ENCODE assay signal across 27 cellular contexts in genomic region chr4:149321438-149321837, GRCh38.
"Had no signal": no experiment of that assay in that cellular context is flagged by ENCODE, and none has a peak within 500 bp of the region (broad histone marks: within the 10 kb centered on the region; RNA-seq: fewer than 3 reads in every experiment).

No MANE protein-coding gene starts in this region.

- ATAC-seq: effector memory CD8-positive, alpha-beta T cell; foreskin keratinocyte; gastrocnemius medialis; gastroesophageal sphincter; heart left ventricle; heart right ventricle had no signal

- H3K27me3 Mint-ChIP-seq: dendritic cell treated with granulocyte-macrophage colony-stimulating factor and Interleukin-4, amounts not matched to agents 40 ng/mL and 50 ng/mL, for 4 days; effector memory CD8-positive, alpha-beta T cell had no signal

- H3K9me3 ChIP-seq: colonic mucosa, gastrocnemius medialis, gastroesophageal sphincter had no signal

- H3K4me3 Mint-ChIP-seq: dendritic cell treated with granulocyte-macrophage colony-stimulating factor and Interleukin-4, amounts not matched to agents 40 ng/mL and 50 ng/mL, for 4 days; effector memory CD8-positive, alpha-beta T cell had no signal

- H3K27ac ChIP-seq: colonic mucosa, coronary artery, dorsolateral prefrontal cortex, epithelial cell of prostate, esophagus muscularis mucosa, esophagus squamous epithelium, foreskin keratinocyte, gastrocnemius medialis, gastroesophageal sphincter, heart left ventricle, heart right ventricle, hepatocyte had no signal

- H3K27ac Mint-ChIP-seq: dendritic cell treated with granulocyte-macrophage colony-stimulating factor and Interleukin-4, amounts not matched to agents 40 ng/mL and 50 ng/mL, for 4 days; effector memory CD8-positive, alpha-beta T cell had no signal

- FAIRE-seq: colon, endometrium, endothelial cell of umbilical vein, frontal cortex had no signal

- H3K4me3 ChIP-seq: colonic mucosa, coronary artery, dorsolateral prefrontal cortex, esophagus muscularis mucosa, esophagus squamous epithelium, gastrocnemius medialis, gastroesophageal sphincter, heart left ventricle, heart right ventricle, hepatocyte had no signal

- H3K4me2 ChIP-seq: hepatocyte had no signal

- H3K4me1 ChIP-seq: colonic mucosa, esophagus muscularis mucosa, esophagus squamous epithelium, foreskin keratinocyte, gastrocnemius medialis, gastroesophageal sphincter, heart left ventricle, heart right ventricle had no signal

- H3K27me3 ChIP-seq: colonic mucosa, dorsolateral prefrontal cortex, esophagus muscularis mucosa, esophagus squamous epithelium, foreskin keratinocyte, gastrocnemius medialis, gastroesophageal sphincter, heart left ventricle, heart right ventricle, hepatocyte had no signal

- H3K36me3 ChIP-seq: colonic mucosa, esophagus muscularis mucosa, esophagus squamous epithelium, gastrocnemius medialis, gastroesophageal sphincter, heart left ventricle, heart right ventricle had no signal

- H3K79me2 ChIP-seq: hepatocyte had no signal

- H2AFZ ChIP-seq: hepatocyte had no signal

- DNase-seq: colonic mucosa; cortex of kidney; dermis blood vessel endothelial cell; dorsolateral prefrontal cortex; effector CD4-positive, alpha-beta T cell; effector CD8-positive, alpha-beta T cell; effector memory CD4-positive, alpha-beta T cell; effector memory CD8-positive, alpha-beta T cell; erythroblast; esophagus squamous epithelium; foreskin fibroblast; gastrocnemius medialis; glutamatergic neuron; head of caudate nucleus; heart left ventricle; heart right ventricle had no signal
